In genomic region chr6:14382381-14383236, GRCh38 we compare ENCODE assay signal across 11 cellular contexts.
A peak's percentile ranks its signal among the peaks of the same experiment; 100 is the strongest.
DNase-seq lines count a peak whose midpoint lies in the region; ATAC-seq and TF ChIP-seq lines count a peak whose summit lies in the region.
"Had no signal": no experiment of that assay in that cellular context is flagged by ENCODE, and none has a peak within 500 bp of the region (broad histone marks: within the 10 kb centered on the region; RNA-seq: fewer than 3 reads in every experiment).

No MANE protein-coding gene starts in this region.

- H3K4me2 ChIP-seq in neuronal stem cell (ENCODE audit: insufficient read depth, low read length, poor library complexity, severe bottlenecking) = no peak overlapping the region

- H3K4me3 ChIP-seq in esophagus squamous epithelium (no peak overlapping the region), neuronal stem cell (ENCODE audit: low read length in 2 of 2) (no peak overlapping the region)
- H3K4me3 ChIP-seq: dorsolateral prefrontal cortex, heart right ventricle had no signal

- WGBS in esophagus squamous epithelium, 2 donors = 71 to 77% methylated on average over 3 to 7 of the region's 7 CpGs
- no CpG with 5 or more reads among the region's 7 CpGs for WGBS in neuronal stem cell (ENCODE audit: extremely low coverage in 2 of 2, insufficient read length in 2 of 2, insufficient replicate concordance in 1 of 2), 2 donors

- no peaks in the 10 kb centered on the region for H3K79me1 ChIP-seq in neuronal stem cell (ENCODE audit: low read depth, low read length)

- H2AFZ ChIP-seq in neuronal stem cell (ENCODE audit: low read length) = no peak overlapping the region

- no peak overlapping the region for H3K4ac ChIP-seq in neuronal stem cell (ENCODE audit: low read length)

- no peak overlapping the region for H3K23ac ChIP-seq in neuronal stem cell (ENCODE audit: low read depth, low read length, poor library complexity)

- H3K4me1 ChIP-seq in esophagus squamous epithelium = peaks cover 0 to 13% (median 0%) of the 10 kb centered on the region in 3 donors
- H3K4me1 ChIP-seq in neuronal stem cell (ENCODE audit: control insufficient read depth in 2 of 2, insufficient read depth in 1 of 2, low read depth in 1 of 2, low read length in 2 of 2) = peaks cover 26 to 28% of the 10 kb centered on the region in 2 donors

- H3K4me3 Mint-ChIP-seq in naive B cell = peak overlapping the region in 7 of 8 donors; percentile 10 to 72 (median 47)

- no peaks in the 10 kb centered on the region for H3K27me3 Mint-ChIP-seq in naive B cell

- H3K9me3 Mint-ChIP-seq in naive B cell = peaks cover 0 to 7% (median 0%) of the 10 kb centered on the region in 7 donors

- no peak overlapping the region for H3K27ac ChIP-seq in esophagus squamous epithelium
- no peak overlapping the region for H3K27ac ChIP-seq in neuronal stem cell (replicated peaks; ENCODE audit: low read length)
- H3K27ac ChIP-seq: dorsolateral prefrontal cortex had no signal

- H3K36me3 ChIP-seq in esophagus squamous epithelium (no peaks in the 10 kb centered on the region), neuronal stem cell (replicated peaks in 1 of 2; ENCODE audit: control insufficient read depth in 2 of 2, insufficient read depth in 2 of 2, low read length in 2 of 2) (no peaks in the 10 kb centered on the region)
- H3K36me3 ChIP-seq: heart right ventricle had no signal

- no peak overlapping the region for H2BK120ac ChIP-seq in neuronal stem cell (ENCODE audit: low read depth, low read length)

- H3K27me3 ChIP-seq in esophagus squamous epithelium (no peaks in the 10 kb centered on the region), neuronal stem cell (ENCODE audit: control insufficient read depth in 3 of 3, insufficient read depth in 3 of 3, low read depth in 1 of 3, low read length in 3 of 3) (peaks cover 0 to 50% (median 0%) of the 10 kb centered on the region in 3 experiments)
- H3K27me3 ChIP-seq: heart right ventricle had no signal

- TF ChIP-seq CTCF in esophagus squamous epithelium (IDR thresholded peaks at IDR 0.05) = no peak

- no peak overlapping the region for H2BK15ac ChIP-seq in neuronal stem cell (ENCODE audit: low read length)

- DNase-seq in NCI-H69 (lab: John Stamatoyannopoulos, UW) (peak; percentile 89), naive B cell (no peak), esophagus squamous epithelium (lab: John Stamatoyannopoulos, UW) (no peak), NCI-H526 treated with DMSO at 0.1 percent for 48 hours (lab: John Stamatoyannopoulos, UW) (no peak), neuronal stem cell (ENCODE audit: low spot score) (no peak)
- DNase-seq: dorsolateral prefrontal cortex, heart right ventricle, NCI-H1048 had no signal

- peak overlapping the region; percentile 8 to 90 (median 52) for H3K27ac Mint-ChIP-seq in naive B cell

- H3K14ac ChIP-seq in neuronal stem cell (ENCODE audit: low read length) = no peak overlapping the region

- no peaks in the 10 kb centered on the region for H3K9me3 ChIP-seq in esophagus squamous epithelium
- no peaks in the 10 kb centered on the region for H3K9me3 ChIP-seq in neuronal stem cell (replicated peaks in 1 of 2; ENCODE audit: control insufficient read depth in 2 of 2, insufficient read depth in 1 of 2, low read depth in 1 of 2, low read length in 2 of 2)

- H3K4me1 Mint-ChIP-seq in naive B cell = peaks cover 44 to 68% (median 65%) of the 10 kb centered on the region in 3 donors

- ATAC-seq in GM18909 (IDR thresholded peaks at IDR 0.05; ENCODE audit: poor library complexity, unreplicated experiment) = peak; percentile 51
- ATAC-seq in HG02798 (IDR thresholded peaks at IDR 0.05; ENCODE audit: poor library complexity, unreplicated experiment) = peak; percentile 54
- ATAC-seq in naive B cell (ENCODE audit: low read depth in 2 of 2) = peak in 1 of 2 donors; percentile 27
- ATAC-seq in HG03571 (IDR thresholded peaks at IDR 0.05; ENCODE audit: unreplicated experiment) = no peak
- ATAC-seq: heart right ventricle had no signal

- no peak overlapping the region for H2AK5ac ChIP-seq in neuronal stem cell (ENCODE audit: low read depth, low read length)

- peaks cover 0 to 4% of the 10 kb centered on the region in 2 donors for H3K36me3 Mint-ChIP-seq in naive B cell

- no peak overlapping the region for H3K9ac ChIP-seq in neuronal stem cell (ENCODE audit: low read depth, low read length, poor library complexity)

- H2BK12ac ChIP-seq in neuronal stem cell (ENCODE audit: low read length) = no peak overlapping the region

- no peak overlapping the region for H3K18ac ChIP-seq in neuronal stem cell (ENCODE audit: low read length)

- no peak for TF ChIP-seq POLR2A in esophagus squamous epithelium (IDR thresholded peaks at IDR 0.05)

- no peak overlapping the region for H4K91ac ChIP-seq in neuronal stem cell (ENCODE audit: low read depth, low read length, poor library complexity)

- no peak overlapping the region for H4K8ac ChIP-seq in neuronal stem cell (ENCODE audit: low read depth, low read length)

- no peak overlapping the region for H2BK5ac ChIP-seq in neuronal stem cell (ENCODE audit: low read length)

- intact Hi-C loops in esophagus squamous epithelium (cut with DNase I) = no loop called here
